In the genomic region with DNA sequence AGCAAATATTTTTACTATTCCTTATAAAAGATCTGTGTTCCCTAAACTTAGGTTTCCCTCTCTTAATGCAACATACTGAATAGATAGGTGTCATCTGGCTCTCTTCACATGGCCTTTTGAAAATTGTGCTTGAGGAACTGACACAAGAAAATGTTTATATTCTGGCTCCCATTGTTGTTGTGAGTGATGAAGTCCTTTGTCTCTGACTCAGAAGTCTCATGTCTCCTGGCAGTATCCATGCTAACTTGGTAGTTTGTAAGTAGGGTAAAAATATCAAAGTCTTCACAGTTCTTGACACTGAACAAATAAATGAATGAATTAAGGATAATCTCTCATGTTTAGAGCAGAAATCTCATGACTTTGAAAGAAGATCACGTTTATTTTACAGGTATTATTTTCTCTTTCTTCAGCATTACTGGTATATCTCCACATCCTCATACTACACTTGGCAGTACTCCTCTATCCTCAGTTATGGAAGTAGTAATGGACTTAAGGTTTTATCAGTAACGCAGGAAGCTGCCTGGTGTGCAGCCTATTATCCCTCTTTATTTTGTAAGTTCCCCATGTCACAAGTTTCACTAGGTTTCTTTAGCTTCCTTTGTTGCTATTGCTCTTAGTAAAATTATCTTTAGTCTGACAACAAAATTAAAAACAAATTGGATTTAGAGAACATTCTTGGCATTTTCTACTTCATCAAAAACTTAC, we compare ENCODE assay signal across 18 cellular contexts. TPM values are rescaled to one million over a fixed set of nuclear protein-coding genes. Genes with fewer than 3 reads are reported as not detected.
DNase-seq lines count a peak whose midpoint lies in the region; ATAC-seq and TF ChIP-seq lines count a peak whose summit lies in the region.
"Had no signal": no experiment of that assay in that cellular context is flagged by ENCODE, and none has a peak within 500 bp of the region (broad histone marks: within the 10 kb centered on the region; RNA-seq: fewer than 3 reads in every experiment).

No MANE protein-coding gene starts in this region.

- no peaks in the 10 kb centered on the region for H3K79me2 ChIP-seq in osteoblast (ENCODE audit: insufficient read depth, low read length)

- H3K79me1 ChIP-seq in IMR-90 (ENCODE audit: low read depth in 1 of 2, low read length in 2 of 2) (no peaks in the 10 kb centered on the region), mesenchymal stem cell (replicated peaks; ENCODE audit: low read length, poor library complexity, severe bottlenecking) (no peaks in the 10 kb centered on the region)

- CTCF ChIA-PET in A673 (lab: Charles Lee): no interaction called here
- CTCF ChIA-PET in IMR-90 (lab: Yijun Ruan, JAX): no interaction called here

- H3K4me2 ChIP-seq in IMR-90 (ENCODE audit: low read depth, low read length) (no peak overlapping the region), mesenchymal stem cell (ENCODE audit: low read length, poor library complexity, severe bottlenecking) (no peak overlapping the region), osteoblast (ENCODE audit: insufficient read depth, low read length) (no peak overlapping the region)
- H3K4me2 ChIP-seq: BLaER1 had no signal

- H3K18ac ChIP-seq in IMR-90 (ENCODE audit: low read depth, low read length) (no peak overlapping the region), mesenchymal stem cell (ENCODE audit: low read depth in 1 of 2, low read length in 2 of 2) (no peak overlapping the region)

- TF ChIP-seq CTCF in A673 (conservative IDR thresholded peaks at IDR 0.05; ENCODE audit: low read depth, low read length): no peak
- no peak for TF ChIP-seq CTCF in IMR-90 (conservative IDR thresholded peaks at IDR 0.05; ENCODE audit: low read depth, low read length)
- no peak for TF ChIP-seq CTCF in osteoblast (IDR thresholded peaks at IDR 0.05; ENCODE audit: extremely low read depth, low read depth, low read length)
- no peak for TF ChIP-seq CTCF in breast epithelium (IDR thresholded peaks at IDR 0.05)

- dilution Hi-C loops in IMR-90 (cut with HindIII; ENCODE audit: low sequenced_read_pairs, unreplicated experiment): no loop called here

- H3K4me3 ChIP-seq in A673 (ENCODE audit: low read depth, low read length, poor library complexity, severe bottlenecking): no peak overlapping the region
- no peak overlapping the region for H3K4me3 ChIP-seq in IMR-90 (ENCODE audit: insufficient read depth, low read depth, low read length)
- no peak overlapping the region for H3K4me3 ChIP-seq in mesenchymal stem cell (ENCODE audit: insufficient read depth in 1 of 2, low read depth in 1 of 2, low read length in 2 of 2)
- H3K4me3 ChIP-seq in osteoblast (ENCODE audit: insufficient read depth, low read length): no peak overlapping the region
- no peak overlapping the region for H3K4me3 ChIP-seq in breast epithelium
- H3K4me3 ChIP-seq: BLaER1 had no signal

- DNase-seq in A673 (ENCODE audit: low spot score) (peak; percentile 90), IMR-90 (peak; percentile 0), astrocyte of the hippocampus (ENCODE audit: low read depth, low spot score) (peak; percentile 0), mesenchymal stem cell (no peak), HCEC 1CT (no peak), NCI-H2227 (lab: John Stamatoyannopoulos, UW; ENCODE audit: unreplicated experiment) (no peak), osteoblast (ENCODE audit: insufficient read length, low spot score, missing footprints) (no peak), breast epithelium (ENCODE audit: low spot score in 2 of 2) (no peak)
- DNase-seq: Calu3; CD4-positive, alpha-beta memory T cell; H9; NCI-H1092 treated with DMSO at 0.1 percent for 48 hours; NCI-H2081 treated with DMSO at 0.1 percent for 48 hours; NCI-H510A; NCI-H748 treated with DMSO at 0.1 percent for 48 hours; NK-92 treated with Interleukin-12 subunit alpha and Interleukin-12 subunit beta, amount 100 ng/mL, for 24 hours; Right ventricle myocardium superior had no signal

- H3K4ac ChIP-seq in IMR-90 (ENCODE audit: low read depth, low read length) (no peak overlapping the region), mesenchymal stem cell (ENCODE audit: low read depth in 1 of 2, low read length in 2 of 2) (no peak overlapping the region)

- no peak overlapping the region for H2AFZ ChIP-seq in IMR-90 (replicated peaks; ENCODE audit: low read length, poor library complexity)
- no peak overlapping the region for H2AFZ ChIP-seq in mesenchymal stem cell (ENCODE audit: low read depth, low read length)
- no peak overlapping the region for H2AFZ ChIP-seq in osteoblast (ENCODE audit: low read length)

- H3K4me1 ChIP-seq in A673 (ENCODE audit: insufficient read depth, low read length, poor library complexity, severe bottlenecking): peaks cover 15% of the 10 kb centered on the region
- H3K4me1 ChIP-seq in IMR-90 (ENCODE audit: control insufficient read depth, insufficient read depth, low read length): no peaks in the 10 kb centered on the region
- no peaks in the 10 kb centered on the region for H3K4me1 ChIP-seq in mesenchymal stem cell (ENCODE audit: control insufficient read depth, insufficient read depth, low read depth, low read length)
- H3K4me1 ChIP-seq in osteoblast (ENCODE audit: insufficient read depth, low read length): no peaks in the 10 kb centered on the region
- no peaks in the 10 kb centered on the region for H3K4me1 ChIP-seq in breast epithelium
- H3K4me1 ChIP-seq: BLaER1 had no signal

- POLR2A ChIA-PET in A673 (lab: Charles Lee; ENCODE audit: low non-redundant PET): no interaction called here
- POLR2A ChIA-PET in IMR-90 (lab: Charles Lee; ENCODE audit: unreplicated experiment): no interaction called here

- no peak for TF ChIP-seq RAD21 in IMR-90 (IDR thresholded peaks at IDR 0.05; ENCODE audit: low read length)

- H2BK120ac ChIP-seq in IMR-90 (ENCODE audit: low read depth, low read length) (no peak overlapping the region), mesenchymal stem cell (ENCODE audit: low read depth, low read length) (no peak overlapping the region)

- BruUV-seq in A673 (replicated peaks; lab: Mats Ljungman, UMichigan) (no TSS peak), IMR-90 (replicated peaks; lab: Mats Ljungman, UMichigan) (no TSS peak)

- H4K91ac ChIP-seq in IMR-90 (ENCODE audit: insufficient read depth, low read depth, low read length) (no peak overlapping the region), mesenchymal stem cell (ENCODE audit: low read length) (no peak overlapping the region)

- in situ Hi-C loops in IMR-90 (cut with MboI; ENCODE audit: low sequenced_read_pairs): no loop called here

- H2BK20ac ChIP-seq in IMR-90 (ENCODE audit: low read depth, low read length): no peak overlapping the region

- H3K27ac ChIP-seq in A673 (ENCODE audit: low read depth, low read length, poor library complexity, severe bottlenecking): peak overlapping the region; percentile 16
- no peak overlapping the region for H3K27ac ChIP-seq in IMR-90 (ENCODE audit: insufficient read depth, low read length)
- peak overlapping the region; percentile 23 for H3K27ac ChIP-seq in mesenchymal stem cell (ENCODE audit: low read length, poor library complexity, severe bottlenecking)
- H3K27ac ChIP-seq in osteoblast (ENCODE audit: low read depth, low read length): no peak overlapping the region
- H3K27ac ChIP-seq in breast epithelium: no peak overlapping the region
- H3K27ac ChIP-seq: BLaER1 had no signal

- no peak overlapping the region for H3K23ac ChIP-seq in IMR-90 (ENCODE audit: low read depth, low read length)
- no peak overlapping the region for H3K23ac ChIP-seq in mesenchymal stem cell (ENCODE audit: low read length in 2 of 2)

- H3K27me3 ChIP-seq in A673 (replicated peaks; ENCODE audit: insufficient read depth, low read depth, low read length, poor library complexity) (no peaks in the 10 kb centered on the region), IMR-90 (ENCODE audit: control insufficient read depth, insufficient read depth, low read length) (no peaks in the 10 kb centered on the region), mesenchymal stem cell (ENCODE audit: control insufficient read depth in 1 of 2, insufficient read depth in 1 of 2, low read length in 2 of 2) (no peaks in the 10 kb centered on the region), osteoblast (ENCODE audit: insufficient read depth, low read length) (no peaks in the 10 kb centered on the region), breast epithelium (no peaks in the 10 kb centered on the region)
- H3K27me3 ChIP-seq: BLaER1 had no signal

- TF ChIP-seq POLR2A in IMR-90 (IDR thresholded peaks at IDR 0.05; ENCODE audit: low read depth, low read length) (no peak), breast epithelium (IDR thresholded peaks at IDR 0.05) (no peak)

- no peak overlapping the region for H4K8ac ChIP-seq in IMR-90 (ENCODE audit: low read depth in 2 of 2, low read length in 2 of 2)
- no peak overlapping the region for H4K8ac ChIP-seq in mesenchymal stem cell (ENCODE audit: low read length)

- no peak overlapping the region for H2AK9ac ChIP-seq in IMR-90 (replicated peaks; ENCODE audit: low read depth, low read length, poor library complexity)

- H3K56ac ChIP-seq in IMR-90 (ENCODE audit: extremely low read depth, insufficient read depth, low read length): no peak overlapping the region

- H3K36me3 ChIP-seq in A673 (ENCODE audit: insufficient read depth, low read length, poor library complexity, severe bottlenecking): no peaks in the 10 kb centered on the region
- no peaks in the 10 kb centered on the region for H3K36me3 ChIP-seq in IMR-90 (ENCODE audit: control insufficient read depth, insufficient read depth, low read length)
- no peaks in the 10 kb centered on the region for H3K36me3 ChIP-seq in mesenchymal stem cell (ENCODE audit: control insufficient read depth in 1 of 2, insufficient read depth in 2 of 2, low read depth in 1 of 2, low read length in 2 of 2)
- no peaks in the 10 kb centered on the region for H3K36me3 ChIP-seq in osteoblast (ENCODE audit: insufficient read depth, low read length)
- H3K36me3 ChIP-seq in breast epithelium: no peaks in the 10 kb centered on the region
- H3K36me3 ChIP-seq: BLaER1 had no signal

- no peak overlapping the region for H4K5ac ChIP-seq in IMR-90 (ENCODE audit: low read depth, low read length)

- H4K20me1 ChIP-seq in IMR-90 (ENCODE audit: insufficient read depth, low read length) (no peaks in the 10 kb centered on the region), osteoblast (ENCODE audit: insufficient read depth, low read length) (no peaks in the 10 kb centered on the region)
- H4K20me1 ChIP-seq: BLaER1 had no signal

- no peak for ATAC-seq in IMR-90 (ENCODE audit: low read depth)

- H3K9ac ChIP-seq in IMR-90 (ENCODE audit: low read depth, low read length) (no peak overlapping the region), mesenchymal stem cell (ENCODE audit: low read length) (no peak overlapping the region)
- H3K9ac ChIP-seq: BLaER1 had no signal

- H2BK15ac ChIP-seq in IMR-90 (ENCODE audit: low read depth, low read length) (no peak overlapping the region), mesenchymal stem cell (ENCODE audit: low read depth, poor library complexity, severe bottlenecking) (no peak overlapping the region)

- H3K9me3 ChIP-seq in A673 (ENCODE audit: low read depth, low read length, poor library complexity, severe bottlenecking): no peaks in the 10 kb centered on the region
- peaks cover 2% of the 10 kb centered on the region; the same call in 1 of the 2 replicates for H3K9me3 ChIP-seq in IMR-90 (ENCODE audit: control insufficient read depth, insufficient read depth, low read length)
- H3K9me3 ChIP-seq in mesenchymal stem cell (ENCODE audit: control insufficient read depth, low read length): no peaks in the 10 kb centered on the region
- H3K9me3 ChIP-seq in osteoblast (ENCODE audit: low read depth, low read length): no peaks in the 10 kb centered on the region
- H3K9me3 ChIP-seq in breast epithelium: no peaks in the 10 kb centered on the region
- H3K9me3 ChIP-seq: BLaER1 had no signal

- H2BK5ac ChIP-seq in IMR-90 (ENCODE audit: low read depth, low read length, poor library complexity, severe bottlenecking): no peak overlapping the region
- H2BK5ac ChIP-seq in mesenchymal stem cell (ENCODE audit: low read depth, low read length, poor library complexity, severe bottlenecking): no peak overlapping the region

- intact Hi-C loops in A673 (cut with micrococcal nuclease; ENCODE audit: unreplicated experiment): no loop called here
- intact Hi-C loops in IMR-90 (cut with micrococcal nuclease): no loop called here
- intact Hi-C loops in breast epithelium (cut with DNase I; ENCODE audit: low total_unique reads): no loop called here

- H2BK12ac ChIP-seq in mesenchymal stem cell (ENCODE audit: low read length in 2 of 2): no peak overlapping the region

- WGBS in IMR-90 (ENCODE audit: extremely low coverage in 2 of 2, insufficient read length in 1 of 2), 2 experiments: no CpG with 5 or more reads among the region's 2 CpGs
- WGBS in mesenchymal stem cell: 100% methylated on average over 1 of the region's 2 CpGs

- H3K14ac ChIP-seq in IMR-90 (replicated peaks; ENCODE audit: low read depth, low read length) (no peak overlapping the region), mesenchymal stem cell (ENCODE audit: low read length in 2 of 2) (no peak overlapping the region)

- H2AK5ac ChIP-seq in IMR-90 (ENCODE audit: low read depth, low read length): no peak overlapping the region
- no peak overlapping the region for H2AK5ac ChIP-seq in mesenchymal stem cell (ENCODE audit: low read length, severe bottlenecking)

- H3K9me1 ChIP-seq in IMR-90 (ENCODE audit: insufficient read depth, low read length): no peaks in the 10 kb centered on the region

RNA-seq across cellular contexts. Expression of gene PABPC4L, which starts 14.2 kb away (rescaled TPM):
- total RNA-seq in A673 (2021) (3.4 and 4.4 TPM in 2 replicates), IMR-90 (2012; rRNA removed) (0.72 and 1.1 TPM in 2 replicates), osteoblast (1.1 and 2.7 TPM in 2 replicates), breast epithelium (1 to 10 TPM in 1 of 3 donors, under 1 TPM in 2; 0.96 to 1.2 (median 0.98) TPM)
- 0.22 and 0.26 TPM in 2 replicates for polyA plus RNA-seq in IMR-90 (2012; rRNA removed)
- polyA plus RNA-seq in IMR-90 (2012; cell fraction: cytosol; rRNA removed): 0.04 and 0.05 TPM in 2 replicates
- 0.02 and 0.18 TPM in 2 replicates for polyA plus RNA-seq in IMR-90 (2012; cell fraction: nucleus; rRNA removed; ENCODE audit: low replicate concordance)
- polyA plus RNA-seq in mesenchymal stem cell (2013, experiment 1 of 2): 0.93 TPM
- polyA plus RNA-seq in mesenchymal stem cell (2013, experiment 2 of 2): 0.95 TPM
- total RNA-seq: Calu3; CD4-positive, alpha-beta memory T cell had no signal
- polyA plus RNA-seq: CD4-positive, alpha-beta memory T cell had no signal

Comparison
In these comparisons a context has a peak if more than half of its experiments do, and no peak if none do; other contexts are left out.
1. DNase-seq: peak in A673 (single experiment), IMR-90 (single experiment) and astrocyte of the hippocampus (single experiment); none in mesenchymal stem cell (single experiment), HCEC 1CT (single experiment), NCI-H2227 (single experiment), osteoblast (single experiment) and breast epithelium (0 of 2).
2. H3K27ac ChIP-seq: peak in A673 (single experiment) and mesenchymal stem cell (single experiment); none in IMR-90 (single experiment), osteoblast (single experiment) and breast epithelium (0 of 2).